8 cellular contexts compared by ENCODE assay signal in the genomic region with DNA sequence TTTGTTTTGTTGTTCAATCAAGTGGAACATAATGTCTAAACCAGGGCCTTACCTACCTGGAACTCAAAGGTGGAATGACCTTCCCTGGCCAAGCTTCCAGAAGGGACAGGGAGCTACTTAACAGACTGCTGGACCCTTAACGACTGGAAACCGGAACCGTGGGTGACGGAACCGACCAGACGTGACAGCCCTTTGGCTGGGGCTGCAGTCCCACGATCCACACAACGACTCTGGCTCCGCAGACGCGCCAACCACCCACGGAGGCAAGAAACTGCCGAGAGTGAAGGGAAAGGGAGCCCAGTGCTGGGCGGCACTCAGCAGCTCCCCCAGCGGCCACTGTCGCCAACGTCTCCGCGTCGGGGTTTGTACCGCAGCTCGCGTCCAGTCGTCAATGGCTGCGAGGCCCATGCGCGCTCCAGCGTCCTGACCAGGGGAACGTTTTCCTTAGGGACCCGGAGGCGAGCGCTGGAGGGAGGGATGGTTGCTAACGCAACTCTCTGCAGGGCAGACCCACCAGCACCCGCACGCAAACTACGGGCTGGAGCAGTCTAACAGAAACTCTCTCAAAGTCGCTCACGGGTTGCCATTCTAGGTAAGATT. TPM values are rescaled to one million over a fixed set of nuclear protein-coding genes. Genes with fewer than 3 reads are reported as not detected.
DNase-seq lines count a peak whose midpoint lies in the region; ATAC-seq and TF ChIP-seq lines count a peak whose summit lies in the region.

No MANE protein-coding gene starts in this region.

- DNase-seq in HL-60 (ENCODE audit: low read depth in 1 of 2, low spot score in 1 of 2) (peak in 1 of 2 experiments; percentile 60), fibroblast of pulmonary artery (ENCODE audit: low read depth) (peak; percentile 72), neural crest cell (ENCODE audit: low read depth, low spot score) (peak; percentile 73)

- H3K36me3 Mint-ChIP-seq in activated T-helper 17 cell treated with anti-CD3 and anti-CD28 coated beads, Interleukin-2, amount 50 U/mL, for 72 hours (ENCODE audit: low read depth): peaks cover under 1% of the 10 kb centered on the region
- H3K36me3 Mint-ChIP-seq in neural crest cell (ENCODE audit: low read depth): no peaks in the 10 kb centered on the region

- ATAC-seq in activated T-helper 17 cell treated with anti-CD3 and anti-CD28 coated beads, Interleukin-2, amount 50 U/mL, for 72 hours (replicated peaks): peak; percentile 80
- no peak for ATAC-seq in GM21576 (IDR thresholded peaks at IDR 0.05; ENCODE audit: unreplicated experiment)
- ATAC-seq in HG03342 (IDR thresholded peaks at IDR 0.05; ENCODE audit: unreplicated experiment): no peak
- no peak for ATAC-seq in HG03039 (IDR thresholded peaks at IDR 0.05; ENCODE audit: unreplicated experiment)

- peaks cover 9% of the 10 kb centered on the region for H3K4me1 ChIP-seq in stomach smooth muscle (ENCODE audit: control insufficient read depth, insufficient read depth, low read length)

- no peak overlapping the region for H3K27ac Mint-ChIP-seq in activated T-helper 17 cell treated with anti-CD3 and anti-CD28 coated beads, Interleukin-2, amount 50 U/mL, for 72 hours
- peak overlapping the region; percentile 92 for H3K27ac Mint-ChIP-seq in neural crest cell (ENCODE audit: unreplicated experiment)

- peaks cover 13% of the 10 kb centered on the region for H3K4me1 Mint-ChIP-seq in activated T-helper 17 cell treated with anti-CD3 and anti-CD28 coated beads, Interleukin-2, amount 50 U/mL, for 72 hours
- H3K4me1 Mint-ChIP-seq in neural crest cell: peaks cover 22% of the 10 kb centered on the region

- H3K27me3 ChIP-seq in HL-60 (ENCODE audit: insufficient read depth, poor library complexity, severe bottlenecking) (no peaks in the 10 kb centered on the region), stomach smooth muscle (ENCODE audit: control insufficient read depth in 1 of 2, insufficient read depth in 2 of 2, low read length in 2 of 2) (peaks cover 0 to under 1% of the 10 kb centered on the region in 2 donors)

- peak overlapping the region in 1 of 2 donors; percentile 29 for H3K9ac ChIP-seq in stomach smooth muscle (ENCODE audit: low read length in 2 of 2)

- H3K4me3 ChIP-seq in HL-60 (replicated peaks; ENCODE audit: insufficient read depth, low read length) (no peak overlapping the region), fibroblast of pulmonary artery (replicated peaks; ENCODE audit: low read depth, low read length) (peak overlapping the region; percentile 15), stomach smooth muscle (ENCODE audit: low read length in 2 of 2) (peak overlapping the region; percentile 56 to 63)

- H3K27ac ChIP-seq in HL-60 (replicated peaks): no peak overlapping the region
- H3K27ac ChIP-seq in stomach smooth muscle (ENCODE audit: low read length): no peak overlapping the region

- no peaks in the 10 kb centered on the region for H3K27me3 Mint-ChIP-seq in activated T-helper 17 cell treated with anti-CD3 and anti-CD28 coated beads, Interleukin-2, amount 50 U/mL, for 72 hours
- H3K27me3 Mint-ChIP-seq in neural crest cell (ENCODE audit: low read depth): peaks cover 10% of the 10 kb centered on the region

- peak; percentile 59 for TF ChIP-seq CTCF in HL-60 (IDR thresholded peaks at IDR 0.05; ENCODE audit: insufficient read depth, low read length)
- TF ChIP-seq CTCF in fibroblast of pulmonary artery (IDR thresholded peaks at IDR 0.05; ENCODE audit: low read length, missing control alignments): peak; percentile 83
- peak; percentile 74 for TF ChIP-seq CTCF in neural crest cell (conservative IDR thresholded peaks at IDR 0.05)

- no peaks in the 10 kb centered on the region for H3K9me3 Mint-ChIP-seq in activated T-helper 17 cell treated with anti-CD3 and anti-CD28 coated beads, Interleukin-2, amount 50 U/mL, for 72 hours
- no peaks in the 10 kb centered on the region for H3K9me3 Mint-ChIP-seq in neural crest cell

- no peaks in the 10 kb centered on the region for H3K36me3 ChIP-seq in stomach smooth muscle (ENCODE audit: control insufficient read depth in 2 of 2, insufficient read depth in 2 of 2, low read length in 2 of 2)

- peak overlapping the region; percentile 79 for H3K4me3 Mint-ChIP-seq in activated T-helper 17 cell treated with anti-CD3 and anti-CD28 coated beads, Interleukin-2, amount 50 U/mL, for 72 hours
- H3K4me3 Mint-ChIP-seq in neural crest cell: peak overlapping the region; percentile 79

- no peaks in the 10 kb centered on the region for H3K9me3 ChIP-seq in stomach smooth muscle (ENCODE audit: control insufficient read depth in 2 of 2, low read length in 2 of 2)

RNA-seq across cellular contexts. Expression of a gene that starts 5.5 kb away (rescaled TPM):
- total RNA-seq in activated T-helper 17 cell treated with anti-CD3 and anti-CD28 coated beads, Interleukin-2, amount 50 U/mL, for 72 hours: 100 to 1,000 TPM; 122 to 139 TPM
- 162 and 173 TPM in 2 replicates for total RNA-seq in neural crest cell

RNA-seq across cellular contexts. Expression of a gene that starts 6.9 kb away (rescaled TPM):
- total RNA-seq in activated T-helper 17 cell treated with anti-CD3 and anti-CD28 coated beads, Interleukin-2, amount 50 U/mL, for 72 hours: not detected
- not detected in 2 replicates for total RNA-seq in neural crest cell

RNA-seq across cellular contexts. Expression of a gene that starts 21.3 kb away (rescaled TPM):
- 100 to 1,000 TPM; 239 to 288 TPM for total RNA-seq in activated T-helper 17 cell treated with anti-CD3 and anti-CD28 coated beads, Interleukin-2, amount 50 U/mL, for 72 hours
- total RNA-seq in neural crest cell: 605 and 635 TPM in 2 replicates

RNA-seq across cellular contexts. Expression of a gene that starts 27.0 kb away (rescaled TPM):
- 1 to 10 TPM; 1.2 to 9.1 TPM for total RNA-seq in activated T-helper 17 cell treated with anti-CD3 and anti-CD28 coated beads, Interleukin-2, amount 50 U/mL, for 72 hours
- total RNA-seq in neural crest cell: 18.6 and 21.2 TPM in 2 replicates

RNA-seq across cellular contexts. Expression of a gene that starts 31.0 kb away (rescaled TPM):
- 10 to 100 TPM; 26.8 to 26.9 TPM for total RNA-seq in activated T-helper 17 cell treated with anti-CD3 and anti-CD28 coated beads, Interleukin-2, amount 50 U/mL, for 72 hours
- 47.6 and 48.4 TPM in 2 replicates for total RNA-seq in neural crest cell
